17 cellular contexts compared by ENCODE assay signal in genomic region chr11:77287615-77288273, GRCh38. TPM values are rescaled to one million over a fixed set of nuclear protein-coding genes. Genes with fewer than 3 reads are reported as not detected.
DNase-seq lines count a peak whose midpoint lies in the region; ATAC-seq and TF ChIP-seq lines count a peak whose summit lies in the region.
"Had no signal": no experiment of that assay in that cellular context is flagged by ENCODE, and none has a peak within 500 bp of the region (broad histone marks: within the 10 kb centered on the region; RNA-seq: fewer than 3 reads in every experiment).

No MANE protein-coding gene starts in this region.

- H3K4me1 ChIP-seq in mammary epithelial cell (ENCODE audit: insufficient read depth, low read length) (peaks cover 12% of the 10 kb centered on the region), neuronal stem cell (ENCODE audit: control insufficient read depth in 2 of 2, insufficient read depth in 1 of 2, low read depth in 1 of 2, low read length in 2 of 2) (no peaks in the 10 kb centered on the region)
- H3K4me1 ChIP-seq: Caco-2, gastroesophageal sphincter, left lung had no signal

- H2AK5ac ChIP-seq in neuronal stem cell (ENCODE audit: low read depth, low read length), result no peak overlapping the region

- no peak overlapping the region for H3K14ac ChIP-seq in neuronal stem cell (ENCODE audit: low read length)

- H4K8ac ChIP-seq in neuronal stem cell (ENCODE audit: low read depth, low read length), result no peak overlapping the region

- H2BK12ac ChIP-seq in neuronal stem cell (ENCODE audit: low read length), result peak overlapping the region; percentile 12

- no peak overlapping the region for H2BK5ac ChIP-seq in neuronal stem cell (ENCODE audit: low read length)

- H3K9me3 ChIP-seq in mammary epithelial cell (replicated peaks; ENCODE audit: insufficient read depth, low read length) (no peaks in the 10 kb centered on the region), neuronal stem cell (replicated peaks in 1 of 2; ENCODE audit: control insufficient read depth in 2 of 2, insufficient read depth in 1 of 2, low read depth in 1 of 2, low read length in 2 of 2) (no peaks in the 10 kb centered on the region)
- H3K9me3 ChIP-seq: Caco-2, gastroesophageal sphincter, left lung had no signal

- no peak for ATAC-seq in HG02759 (IDR thresholded peaks at IDR 0.05; ENCODE audit: unreplicated experiment)
- ATAC-seq: gastroesophageal sphincter, left lung, WTC11 had no signal

- H3K23ac ChIP-seq in neuronal stem cell (ENCODE audit: low read depth, low read length, poor library complexity), result no peak overlapping the region

- CTCF ChIA-PET in mammary epithelial cell (lab: Charles Lee; ENCODE audit: low non-redundant PET), result no interaction called here

- H3K9me3 Mint-ChIP-seq in activated naive CD8-positive, alpha-beta T cell treated with anti-CD3 and anti-CD28 coated beads for 36 hours, result no peaks in the 10 kb centered on the region
- H3K9me3 Mint-ChIP-seq: activated T-cell treated with anti-CD3 and anti-CD28 coated beads, Interleukin-2, amount 50 U/mL, for 24 hours had no signal

- H3K27ac Mint-ChIP-seq in activated naive CD8-positive, alpha-beta T cell treated with anti-CD3 and anti-CD28 coated beads for 36 hours, result no peak overlapping the region
- H3K27ac Mint-ChIP-seq: activated T-cell treated with anti-CD3 and anti-CD28 coated beads, Interleukin-2, amount 50 U/mL, for 24 hours; WTC11 had no signal

- no peak overlapping the region for H4K91ac ChIP-seq in neuronal stem cell (ENCODE audit: low read depth, low read length, poor library complexity)

- H3K4me2 ChIP-seq in mammary epithelial cell (ENCODE audit: insufficient read depth, low read depth, low read length) (peak overlapping the region; percentile 28), neuronal stem cell (ENCODE audit: insufficient read depth, low read length, poor library complexity, severe bottlenecking) (no peak overlapping the region)

- TF ChIP-seq CTCF in mammary epithelial cell (conservative IDR thresholded peaks at IDR 0.05 in 1 of 2, IDR thresholded peaks at IDR 0.05 in 1 of 2; ENCODE audit: extremely low read depth in 1 of 2, insufficient read depth in 1 of 2, low read depth in 1 of 2, low read length in 2 of 2), result no peak

- no peaks in the 10 kb centered on the region for H3K79me2 ChIP-seq in mammary epithelial cell (ENCODE audit: insufficient read depth, low read length)

- no peak overlapping the region for H3K18ac ChIP-seq in neuronal stem cell (ENCODE audit: low read length)

- no peaks in the 10 kb centered on the region for H3K36me3 Mint-ChIP-seq in activated naive CD8-positive, alpha-beta T cell treated with anti-CD3 and anti-CD28 coated beads for 36 hours
- H3K36me3 Mint-ChIP-seq: WTC11 had no signal

- H3K27me3 ChIP-seq in mammary epithelial cell (ENCODE audit: insufficient read depth, low read length) (no peaks in the 10 kb centered on the region), neuronal stem cell (ENCODE audit: control insufficient read depth in 3 of 3, insufficient read depth in 3 of 3, low read depth in 1 of 3, low read length in 3 of 3) (peaks cover 0 to 7% (median 0%) of the 10 kb centered on the region in 3 experiments)
- H3K27me3 ChIP-seq: left lung had no signal

- no peak overlapping the region for H2BK120ac ChIP-seq in neuronal stem cell (ENCODE audit: low read depth, low read length)

- peak overlapping the region; percentile 15 for H3K27ac ChIP-seq in mammary epithelial cell (ENCODE audit: insufficient read depth, low read depth, low read length)
- no peak overlapping the region for H3K27ac ChIP-seq in neuronal stem cell (replicated peaks; ENCODE audit: low read length)
- H3K27ac ChIP-seq: gastroesophageal sphincter, left lung had no signal

- BruUV-seq in mammary epithelial cell (replicated peaks; lab: Mats Ljungman, UMichigan), result no TSS peak

- DNase-seq in Caki2 (ENCODE audit: low read depth) (peak; percentile 6), M059J (ENCODE audit: low read depth) (peak; percentile 72), mammary epithelial cell (peak; percentile 78), neuronal stem cell (ENCODE audit: low spot score) (no peak), HK-2 (ENCODE audit: unreplicated experiment) (no peak), islet precursor cell (no peak)
- DNase-seq in activated naive CD8-positive, alpha-beta T cell treated with anti-CD3 and anti-CD28 coated beads for 36 hours, result no peak
- DNase-seq: activated T-cell treated with anti-CD3 and anti-CD28 coated beads, Interleukin-2, amount 50 U/mL, for 24 hours; Caco-2; left lung; MM.1S; NCI-H446 treated with DMSO at 0.1 percent for 48 hours; SHP77 treated with DMSO at 0.1 percent for 48 hours had no signal

- H3K27me3 Mint-ChIP-seq in activated naive CD8-positive, alpha-beta T cell treated with anti-CD3 and anti-CD28 coated beads for 36 hours, result peaks cover 35% of the 10 kb centered on the region

- H3K79me1 ChIP-seq in neuronal stem cell (ENCODE audit: low read depth, low read length), result no peaks in the 10 kb centered on the region

- H3K4me1 Mint-ChIP-seq in activated naive CD8-positive, alpha-beta T cell treated with anti-CD3 and anti-CD28 coated beads for 36 hours, result no peaks in the 10 kb centered on the region
- H3K4me1 Mint-ChIP-seq: WTC11 had no signal

- in situ Hi-C loops in Caki2 (cut with HindIII; ENCODE audit: low pct_unique_long_range_greater_than_20kb, low sequenced_read_pairs) (no loop called here), mammary epithelial cell (cut with MboI; ENCODE audit: low sequenced_read_pairs in 2 of 2) (no loop called here)

- H3K4ac ChIP-seq in neuronal stem cell (ENCODE audit: low read length), result no peak overlapping the region

- H3K36me3 ChIP-seq in mammary epithelial cell (ENCODE audit: insufficient read depth, low read length), result no peaks in the 10 kb centered on the region
- H3K36me3 ChIP-seq in neuronal stem cell (replicated peaks in 1 of 2; ENCODE audit: control insufficient read depth in 2 of 2, insufficient read depth in 2 of 2, low read length in 2 of 2), result peaks cover 0 to 1% of the 10 kb centered on the region in 2 donors
- H3K36me3 ChIP-seq: gastroesophageal sphincter, left lung had no signal

- H4K20me1 ChIP-seq in mammary epithelial cell (ENCODE audit: insufficient read depth, low read length), result no peaks in the 10 kb centered on the region

- 23% methylated on average over 5 of the region's 5 CpGs for WGBS in mammary epithelial cell (ENCODE audit: low coverage, missing lambda C conversion rate)
- no CpG with 5 or more reads among the region's 5 CpGs for WGBS in neuronal stem cell (ENCODE audit: extremely low coverage in 2 of 2, insufficient read length in 2 of 2, insufficient replicate concordance in 1 of 2), 2 donors

- H3K4me3 Mint-ChIP-seq in activated naive CD8-positive, alpha-beta T cell treated with anti-CD3 and anti-CD28 coated beads for 36 hours, result no peak overlapping the region
- H3K4me3 Mint-ChIP-seq: activated T-cell treated with anti-CD3 and anti-CD28 coated beads, Interleukin-2, amount 50 U/mL, for 24 hours; WTC11 had no signal

- H3K4me3 ChIP-seq in mammary epithelial cell (replicated peaks in 1 of 3; ENCODE audit: insufficient read depth in 1 of 3, low read depth in 2 of 3, low read length in 3 of 3), result no peak overlapping the region
- H3K4me3 ChIP-seq in neuronal stem cell (ENCODE audit: low read length in 2 of 2), result no peak overlapping the region
- H3K4me3 ChIP-seq: gastroesophageal sphincter, left lung had no signal

- H3K9ac ChIP-seq in mammary epithelial cell (ENCODE audit: insufficient read depth, low read length), result no peak overlapping the region
- no peak overlapping the region for H3K9ac ChIP-seq in neuronal stem cell (ENCODE audit: low read depth, low read length, poor library complexity)

- H2BK15ac ChIP-seq in neuronal stem cell (ENCODE audit: low read length), result no peak overlapping the region

- H2AFZ ChIP-seq in mammary epithelial cell (ENCODE audit: low read depth, low read length) (no peak overlapping the region), neuronal stem cell (ENCODE audit: low read length) (no peak overlapping the region)

- intact Hi-C loops in mammary epithelial cell (cut with micrococcal nuclease), result no loop called here

- dilution Hi-C loops in mammary epithelial cell (cut with HindIII; ENCODE audit: low sequenced_read_pairs), result no loop called here

RNA-seq across cellular contexts. Expression of gene GDPD4, which starts 13.7 kb away (rescaled TPM):
- total RNA-seq in Caki2 (2014; rRNA removed; shearing (Covaris generic); ENCODE audit: low replicate concordance), result not detected in 2 replicates
- total RNA-seq in M059J (2014; rRNA removed; shearing (Covaris generic)), result not detected in 2 replicates
- total RNA-seq in mammary epithelial cell, result not detected
- polyA plus RNA-seq in mammary epithelial cell, result not detected
- polyA minus RNA-seq in mammary epithelial cell, result not detected
- polyA plus RNA-seq in neuronal stem cell (2013, experiment 1 of 2), result not detected
- not detected for polyA plus RNA-seq in neuronal stem cell (2013, experiment 2 of 2)
- total RNA-seq in activated naive CD8-positive, alpha-beta T cell treated with anti-CD3 and anti-CD28 coated beads for 36 hours, result not detected
- total RNA-seq: Caco-2, gastroesophageal sphincter, left lung, WTC11 had no signal
- polyA plus RNA-seq: neural cell had no signal

Comparison
In these comparisons a context has a peak if more than half of its experiments do, and no peak if none do; other contexts are left out.
1. DNase-seq: peak in Caki2 (single experiment), M059J (single experiment) and mammary epithelial cell (single experiment); none in neuronal stem cell (single experiment), activated naive CD8-positive, alpha-beta T cell treated with anti-CD3 and anti-CD28 coated beads for 36 hours (single experiment), HK-2 (single experiment) and islet precursor cell (single experiment).